18 cellular contexts compared by ENCODE assay signal in genomic region chr22:41338614-41339212, GRCh38.
"Had no signal": no experiment of that assay in that cellular context is flagged by ENCODE, and none has a peak within 500 bp of the region (broad histone marks: within the 10 kb centered on the region; RNA-seq: fewer than 3 reads in every experiment).

No MANE protein-coding gene starts in this region.

- H3K4me1 ChIP-seq: left lung, tibial artery had no signal

- H3K27me3 Mint-ChIP-seq: activated naive CD8-positive, alpha-beta T cell treated with anti-CD3 and anti-CD28 coated beads for 36 hours; naive thymus-derived CD4-positive, alpha-beta T cell; stimulated activated naive CD8-positive, alpha-beta T cell treated with anti-CD3 and anti-CD28 coated beads, Interleukin-15, amount 100 ng/mL, for 72 hours had no signal

- H3K9me3 ChIP-seq: left lung, ovary, psoas muscle, right atrium auricular region, tibial artery had no signal

- ATAC-seq: activated CD4-positive, CD25-positive, alpha-beta regulatory T cell treated with anti-CD3 and anti-CD28 coated beads, Interleukin-2, amount 50 U/mL, for 24 hours; left lung; naive thymus-derived CD4-positive, alpha-beta T cell; psoas muscle; stimulated activated naive CD8-positive, alpha-beta T cell treated with anti-CD3 and anti-CD28 coated beads, Interleukin-15, amount 100 ng/mL, for 72 hours had no signal

- H3K4me3 Mint-ChIP-seq: activated naive CD8-positive, alpha-beta T cell treated with anti-CD3 and anti-CD28 coated beads for 36 hours; naive thymus-derived CD4-positive, alpha-beta T cell; stimulated activated naive CD8-positive, alpha-beta T cell treated with anti-CD3 and anti-CD28 coated beads, Interleukin-15, amount 100 ng/mL, for 72 hours had no signal

- H3K27ac ChIP-seq: coronary artery, left lung, ovary, psoas muscle, right atrium auricular region, tibial artery had no signal

- H3K4me3 ChIP-seq: coronary artery, left lung, lung, ovary, psoas muscle, right atrium auricular region, tibial artery had no signal

- H3K27ac Mint-ChIP-seq: activated naive CD8-positive, alpha-beta T cell treated with anti-CD3 and anti-CD28 coated beads for 36 hours had no signal

- H3K9me3 Mint-ChIP-seq: activated naive CD8-positive, alpha-beta T cell treated with anti-CD3 and anti-CD28 coated beads for 36 hours; naive thymus-derived CD4-positive, alpha-beta T cell; stimulated activated naive CD8-positive, alpha-beta T cell treated with anti-CD3 and anti-CD28 coated beads, Interleukin-15, amount 100 ng/mL, for 72 hours had no signal

- H3K36me3 ChIP-seq: ovary had no signal

- DNase-seq: activated CD4-positive, alpha-beta T cell treated with anti-CD3 and anti-CD28 coated beads, Interleukin-2, amount 50 U/mL, for 1 hour; activated naive CD4-positive, alpha-beta T cell treated with Interleukin-2 at 50 U/mL for 16 hours; activated naive CD8-positive, alpha-beta T cell treated with anti-CD3 and anti-CD28 coated beads for 36 hours; activated T-cell treated with anti-CD3 and anti-CD28 coated beads, Interleukin-2, amount 50 U/mL, for 1 hour; cerebellar nuclear complex; hippocampal formation; kidney glomerular epithelial cell; left lung; naive thymus-derived CD4-positive, alpha-beta T cell; ovary; psoas muscle; stimulated activated CD4-positive, alpha-beta T cell treated with anti-CD3 and anti-CD28 coated beads, Interleukin-4, amount 100 ng/mL, for 24 hours; stimulated activated naive CD8-positive, alpha-beta T cell treated with anti-CD3 and anti-CD28 coated beads, Interleukin-15, amount 100 ng/mL, for 72 hours; tibial artery had no signal

- H3K27me3 ChIP-seq: left lung, ovary, right atrium auricular region, tibial artery had no signal
